ENCODE assay signal across 9 cellular contexts in the genomic region with DNA sequence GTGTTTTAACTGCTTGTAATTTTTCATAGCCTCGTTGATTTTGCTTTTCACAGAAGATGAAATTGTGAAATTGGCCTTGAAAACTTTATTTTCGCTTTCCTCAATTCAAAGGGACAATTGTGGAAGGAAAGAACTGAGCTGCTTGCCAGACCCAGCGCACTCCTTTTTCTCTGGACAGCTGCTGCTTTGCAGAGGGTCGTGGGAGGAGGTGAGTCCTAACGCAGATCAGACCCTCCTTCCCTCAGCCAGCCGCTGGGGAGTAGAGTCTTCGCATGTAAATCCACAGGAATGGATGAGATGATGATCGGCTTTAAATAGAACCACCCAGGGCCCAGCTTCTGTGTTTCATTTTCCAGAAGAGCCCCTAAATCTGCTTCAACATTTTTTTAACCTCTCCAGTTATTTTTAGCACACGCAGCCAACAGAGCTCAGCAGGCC. TPM values are rescaled to one million over a fixed set of nuclear protein-coding genes. Genes with fewer than 3 reads are reported as not detected.
DNase-seq lines count a peak whose midpoint lies in the region; TF ChIP-seq lines count a peak whose summit lies in the region.
"Had no signal": no experiment of that assay in that cellular context is flagged by ENCODE, and none has a peak within 500 bp of the region (broad histone marks: within the 10 kb centered on the region; RNA-seq: fewer than 3 reads in every experiment).

No MANE protein-coding gene starts in this region.

- H3K27ac ChIP-seq in KMS-11 (peak overlapping the region; percentile 52), mesenchymal stem cell (ENCODE audit: low read length, poor library complexity, severe bottlenecking) (no peak overlapping the region), tibial artery (no peak overlapping the region)

- no peak overlapping the region for H4K91ac ChIP-seq in mesenchymal stem cell (ENCODE audit: low read length)

- no peak overlapping the region for H3K14ac ChIP-seq in mesenchymal stem cell (ENCODE audit: low read length in 2 of 2)

- TF ChIP-seq CTCF in KMS-11 (conservative IDR thresholded peaks at IDR 0.05; ENCODE audit: low read depth, low read length) (no peak), tibial artery (IDR thresholded peaks at IDR 0.05) (no peak)

- H4K8ac ChIP-seq in mesenchymal stem cell (ENCODE audit: low read length) = no peak overlapping the region

- H3K4me3 ChIP-seq in KMS-11 (IDR thresholded peaks at IDR 0.05; ENCODE audit: insufficient read depth, low read depth, low read length) (no peak overlapping the region), mesenchymal stem cell (ENCODE audit: insufficient read depth in 1 of 2, low read depth in 1 of 2, low read length in 2 of 2) (peak overlapping the region in 1 of 2 experiments; percentile 75), tibial artery (peak overlapping the region; percentile 21 to 38)

- no peaks in the 10 kb centered on the region for H3K79me1 ChIP-seq in mesenchymal stem cell (replicated peaks; ENCODE audit: low read length, poor library complexity, severe bottlenecking)

- DNase-seq in brain pericyte (ENCODE audit: low read depth, low spot score) (peak; percentile 26), mesenchymal stem cell (peak; percentile 18), tibial artery (no peak), NCI-H510A treated with DMSO at 0.1 percent for 48 hours (lab: John Stamatoyannopoulos, UW) (no peak), NCI-H2107 (lab: John Stamatoyannopoulos, UW) (no peak)
- DNase-seq in stimulated activated CD4-positive, alpha-beta T cell treated with anti-CD3 and anti-CD28 coated beads, Interleukin-4, amount 100 ng/mL, for 4 hours = no peak
- DNase-seq in activated CD4-positive, CD25-positive, alpha-beta regulatory T cell (lab: John Stamatoyannopoulos, UW) = no peak
- DNase-seq: NCI-H1436 had no signal

- intact Hi-C loops in tibial artery (cut with DNase I; ENCODE audit: low total_unique reads) = no loop called here

- 62% methylated on average over 9 of the region's 9 CpGs for WGBS in mesenchymal stem cell

- H3K79me2 ChIP-seq in KMS-11 (ENCODE audit: insufficient read depth, low read depth) = no peaks in the 10 kb centered on the region

- peak overlapping the region; percentile 57; the same call in 1 of the 2 replicates for H2AFZ ChIP-seq in KMS-11 (ENCODE audit: low read depth)
- H2AFZ ChIP-seq in mesenchymal stem cell (ENCODE audit: low read depth, low read length) = no peak overlapping the region

- H3K4me2 ChIP-seq in KMS-11 (peak overlapping the region; percentile 91; the same call in 1 of the 2 replicates), mesenchymal stem cell (ENCODE audit: low read length, poor library complexity, severe bottlenecking) (peak overlapping the region; percentile 51)

- peak overlapping the region; percentile 76 for H2BK15ac ChIP-seq in mesenchymal stem cell (ENCODE audit: low read depth, poor library complexity, severe bottlenecking)

- H2BK5ac ChIP-seq in mesenchymal stem cell (ENCODE audit: low read depth, low read length, poor library complexity, severe bottlenecking) = no peak overlapping the region

- H3K4me1 ChIP-seq in KMS-11 (ENCODE audit: low read depth, poor library complexity, severe bottlenecking) = peaks cover 48% of the 10 kb centered on the region
- H3K4me1 ChIP-seq in mesenchymal stem cell (ENCODE audit: control insufficient read depth, insufficient read depth, low read depth, low read length) = peaks cover 2% of the 10 kb centered on the region
- H3K4me1 ChIP-seq in tibial artery = peaks cover 0 to 6% (median 3%) of the 10 kb centered on the region in 4 donors

- H3K4ac ChIP-seq in mesenchymal stem cell (ENCODE audit: low read depth in 1 of 2, low read length in 2 of 2) = no peak overlapping the region

- no peak overlapping the region for H2BK120ac ChIP-seq in mesenchymal stem cell (ENCODE audit: low read depth, low read length)

- H3K9me3 ChIP-seq in mesenchymal stem cell (ENCODE audit: control insufficient read depth, low read length) = no peaks in the 10 kb centered on the region
- H3K9me3 ChIP-seq in tibial artery = no peaks in the 10 kb centered on the region

- H3K9ac ChIP-seq in KMS-11 (peak overlapping the region; percentile 15; the same call in 1 of the 2 replicates), mesenchymal stem cell (ENCODE audit: low read length) (peak overlapping the region; percentile 91)

- H3K23ac ChIP-seq in mesenchymal stem cell (ENCODE audit: low read length in 2 of 2) = no peak overlapping the region

- no peaks in the 10 kb centered on the region for H4K20me1 ChIP-seq in KMS-11 (ENCODE audit: insufficient read depth)

- H2BK12ac ChIP-seq in mesenchymal stem cell (ENCODE audit: low read length in 2 of 2) = peak overlapping the region in 1 of 2 experiments; percentile 15

- H2AK5ac ChIP-seq in mesenchymal stem cell (ENCODE audit: low read length, severe bottlenecking) = no peak overlapping the region

- no peaks in the 10 kb centered on the region for H3K36me3 ChIP-seq in KMS-11 (ENCODE audit: insufficient read depth)
- H3K36me3 ChIP-seq in mesenchymal stem cell (ENCODE audit: control insufficient read depth in 1 of 2, insufficient read depth in 2 of 2, low read depth in 1 of 2, low read length in 2 of 2) = no peaks in the 10 kb centered on the region
- no peaks in the 10 kb centered on the region for H3K36me3 ChIP-seq in tibial artery

- peak overlapping the region in 1 of 2 experiments; percentile 67 for H3K18ac ChIP-seq in mesenchymal stem cell (ENCODE audit: low read depth in 1 of 2, low read length in 2 of 2)

- no peaks in the 10 kb centered on the region for H3K27me3 ChIP-seq in KMS-11 (ENCODE audit: insufficient read depth, low read depth)
- no peaks in the 10 kb centered on the region for H3K27me3 ChIP-seq in mesenchymal stem cell (ENCODE audit: control insufficient read depth in 1 of 2, insufficient read depth in 1 of 2, low read length in 2 of 2)
- H3K27me3 ChIP-seq in tibial artery = no peaks in the 10 kb centered on the region

RNA-seq across cellular contexts. Expression of a gene that starts 42.7 kb away (rescaled TPM):
- 181 TPM for polyA plus RNA-seq in mesenchymal stem cell (2013, experiment 1 of 2)
- polyA plus RNA-seq in mesenchymal stem cell (2013, experiment 2 of 2) = 175 TPM

Comparison
In these comparisons a context has a peak if more than half of its experiments do, and no peak if none do; other contexts are left out.
1. DNase-seq: peak in brain pericyte (single experiment) and mesenchymal stem cell (single experiment); none in tibial artery (0 of 2), stimulated activated CD4-positive, alpha-beta T cell treated with anti-CD3 and anti-CD28 coated beads, Interleukin-4, amount 100 ng/mL, for 4 hours (0 of 2), NCI-H510A treated with DMSO at 0.1 percent for 48 hours (single experiment), activated CD4-positive, CD25-positive, alpha-beta regulatory T cell (0 of 4) and NCI-H2107 (single experiment).